Comparison of ENCODE assay signal across 17 cellular contexts in genomic region chr3:134952372-134952771, GRCh38.
A peak's percentile ranks its signal among the peaks of the same experiment; 100 is the strongest.
DNase-seq lines count a peak whose midpoint lies in the region; ATAC-seq and TF ChIP-seq lines count a peak whose summit lies in the region.
"Had no signal": no experiment of that assay in that cellular context is flagged by ENCODE, and none has a peak within 500 bp of the region (broad histone marks: within the 10 kb centered on the region; RNA-seq: fewer than 3 reads in every experiment).

No MANE protein-coding gene starts in this region.

- no peak overlapping the region for H2AFZ ChIP-seq in neuronal stem cell (ENCODE audit: low read length)

- peaks cover 0 to 9% of the 10 kb centered on the region in 2 donors for H3K36me3 ChIP-seq in neuronal stem cell (replicated peaks in 1 of 2; ENCODE audit: control insufficient read depth in 2 of 2, insufficient read depth in 2 of 2, low read length in 2 of 2)
- no peaks in the 10 kb centered on the region for H3K36me3 ChIP-seq in upper lobe of left lung
- H3K36me3 ChIP-seq: BLaER1 treated with 17β-estradiol and CSF1 and Interleukin-3, amounts not matched to agents 10 nM and 100 nM had no signal

- H3K9me3 ChIP-seq in neuronal stem cell (replicated peaks in 1 of 2; ENCODE audit: control insufficient read depth in 2 of 2, insufficient read depth in 1 of 2, low read depth in 1 of 2, low read length in 2 of 2), result peaks cover 0 to 12% of the 10 kb centered on the region in 2 donors
- peaks cover 0 to 5% (median 0%) of the 10 kb centered on the region in 4 donors for H3K9me3 ChIP-seq in upper lobe of left lung
- H3K9me3 ChIP-seq: BLaER1 treated with 17β-estradiol and CSF1 and Interleukin-3, amounts not matched to agents 10 nM and 100 nM had no signal

- no peaks in the 10 kb centered on the region for H3K79me1 ChIP-seq in neuronal stem cell (ENCODE audit: low read depth, low read length)

- no peak overlapping the region for H4K91ac ChIP-seq in neuronal stem cell (ENCODE audit: low read depth, low read length, poor library complexity)

- no peaks in the 10 kb centered on the region for H3K9me3 Mint-ChIP-seq in activated naive CD4-positive, alpha-beta T cell treated with anti-CD3 and anti-CD28 coated beads, Interleukin-2, amount 50 U/mL, for 72 hours

- TF ChIP-seq EP300 in upper lobe of left lung (IDR thresholded peaks at IDR 0.05), result no peak

- no peak for ATAC-seq in activated naive CD4-positive, alpha-beta T cell treated with anti-CD3 and anti-CD28 coated beads, Interleukin-2, amount 50 U/mL, for 72 hours
- ATAC-seq in upper lobe of left lung (ENCODE audit: low FRiP score in 2 of 2), result no peak
- no peak for ATAC-seq in SK-N-SH treated with all-trans-retinoic acid at 6 μM for 48 hours

- H3K4me3 ChIP-seq in neuronal stem cell (ENCODE audit: low read length in 2 of 2) (no peak overlapping the region), upper lobe of left lung (no peak overlapping the region)
- H3K4me3 ChIP-seq: BLaER1 treated with 17β-estradiol and CSF1 and Interleukin-3, amounts not matched to agents 10 nM and 100 nM had no signal

- H3K4me1 ChIP-seq in neuronal stem cell (ENCODE audit: control insufficient read depth in 2 of 2, insufficient read depth in 1 of 2, low read depth in 1 of 2, low read length in 2 of 2) (no peaks in the 10 kb centered on the region), upper lobe of left lung (no peaks in the 10 kb centered on the region)
- H3K4me1 ChIP-seq: BLaER1 treated with 17β-estradiol and CSF1 and Interleukin-3, amounts not matched to agents 10 nM and 100 nM had no signal

- H3K27me3 ChIP-seq in neuronal stem cell (ENCODE audit: control insufficient read depth in 3 of 3, insufficient read depth in 3 of 3, low read depth in 1 of 3, low read length in 3 of 3), result no peaks in the 10 kb centered on the region
- no peaks in the 10 kb centered on the region for H3K27me3 ChIP-seq in upper lobe of left lung
- H3K27me3 ChIP-seq: BLaER1 treated with 17β-estradiol and CSF1 and Interleukin-3, amounts not matched to agents 10 nM and 100 nM had no signal

- TF ChIP-seq CTCF in upper lobe of left lung (IDR thresholded peaks at IDR 0.05), result no peak

- H2AK5ac ChIP-seq in neuronal stem cell (ENCODE audit: low read depth, low read length), result no peak overlapping the region

- no peak overlapping the region for H3K4ac ChIP-seq in neuronal stem cell (ENCODE audit: low read length)

- DNase-seq in anterior cingulate cortex (lab: John Stamatoyannopoulos, UW), result peak in 30 of 58 donors; percentile 8 to 82 (median 40)
- DNase-seq in globus pallidus (ENCODE audit: low spot score), result peak; percentile 23
- peak; percentile 67 for DNase-seq in putamen (ENCODE audit: low spot score)
- no peak for DNase-seq in neuronal stem cell (ENCODE audit: low spot score)
- no peak for DNase-seq in activated naive CD4-positive, alpha-beta T cell treated with anti-CD3 and anti-CD28 coated beads, Interleukin-2, amount 50 U/mL, for 72 hours (ENCODE audit: low spot score in 2 of 2)
- no peak for DNase-seq in upper lobe of left lung
- DNase-seq: 8988T; ACHN; CD4-positive, alpha-beta memory T cell; CD4-positive, CD25-positive, alpha-beta regulatory T cell; CD8-positive, alpha-beta memory T cell; COR-L47; GF-D8 had no signal

- H3K4me2 ChIP-seq in neuronal stem cell (ENCODE audit: insufficient read depth, low read length, poor library complexity, severe bottlenecking), result no peak overlapping the region
- H3K4me2 ChIP-seq: BLaER1 treated with 17β-estradiol and CSF1 and Interleukin-3, amounts not matched to agents 10 nM and 100 nM had no signal

- no peak overlapping the region for H3K27ac Mint-ChIP-seq in activated naive CD4-positive, alpha-beta T cell treated with anti-CD3 and anti-CD28 coated beads, Interleukin-2, amount 50 U/mL, for 72 hours
- H3K27ac Mint-ChIP-seq: B cell; CD4-positive, alpha-beta memory T cell; CD4-positive, CD25-positive, alpha-beta regulatory T cell had no signal

- TF ChIP-seq POLR2A in upper lobe of left lung (IDR thresholded peaks at IDR 0.05), result no peak

- no peak overlapping the region for H3K14ac ChIP-seq in neuronal stem cell (ENCODE audit: low read length)

- no peak overlapping the region for H3K9ac ChIP-seq in neuronal stem cell (ENCODE audit: low read depth, low read length, poor library complexity)
- H3K9ac ChIP-seq: BLaER1 treated with 17β-estradiol and CSF1 and Interleukin-3, amounts not matched to agents 10 nM and 100 nM had no signal

- H3K23ac ChIP-seq in neuronal stem cell (ENCODE audit: low read depth, low read length, poor library complexity), result no peak overlapping the region

- no peak overlapping the region for H3K27ac ChIP-seq in neuronal stem cell (replicated peaks; ENCODE audit: low read length)
- no peak overlapping the region for H3K27ac ChIP-seq in upper lobe of left lung
- H3K27ac ChIP-seq: BLaER1 treated with 17β-estradiol and CSF1 and Interleukin-3, amounts not matched to agents 10 nM and 100 nM; C4-2B had no signal

- no peak overlapping the region for H2BK12ac ChIP-seq in neuronal stem cell (ENCODE audit: low read length)

- no peak overlapping the region for H2BK5ac ChIP-seq in neuronal stem cell (ENCODE audit: low read length)

- H3K36me3 Mint-ChIP-seq in activated naive CD4-positive, alpha-beta T cell treated with anti-CD3 and anti-CD28 coated beads, Interleukin-2, amount 50 U/mL, for 72 hours, result no peaks in the 10 kb centered on the region
- H3K36me3 Mint-ChIP-seq: CD4-positive, alpha-beta memory T cell; CD4-positive, CD25-positive, alpha-beta regulatory T cell; CD8-positive, alpha-beta memory T cell had no signal

- no peak overlapping the region for H2BK120ac ChIP-seq in neuronal stem cell (ENCODE audit: low read depth, low read length)

- no peak overlapping the region for H2BK15ac ChIP-seq in neuronal stem cell (ENCODE audit: low read length)

- H4K8ac ChIP-seq in neuronal stem cell (ENCODE audit: low read depth, low read length), result no peak overlapping the region

- no peak overlapping the region for H3K18ac ChIP-seq in neuronal stem cell (ENCODE audit: low read length)

- WGBS in neuronal stem cell (ENCODE audit: extremely low coverage in 2 of 2, insufficient read length in 2 of 2, insufficient replicate concordance in 1 of 2), 2 donors, result no CpG with 5 or more reads among the region's 1 CpG
- WGBS in upper lobe of left lung, 2 donors, result 61 to 69% methylated on average over 1 of the region's 1 CpG

TF ChIP-seq in SK-N-SH treated with all-trans-retinoic acid at 6 μM for 48 hours, 23 proteins besides CTCF, POLR2A, EP300 and RAD21:
- TF ChIP-seq ZC3H10 (CRISPR knock-in tag; IDR thresholded peaks at IDR 0.05), result no peak
- TF ChIP-seq ZFP3 (CRISPR knock-in tag; IDR thresholded peaks at IDR 0.05), result no peak
- no peak for TF ChIP-seq TCF4 (CRISPR knock-in tag; IDR thresholded peaks at IDR 0.05; ENCODE audit: borderline replicate concordance)
- no peak for TF ChIP-seq PPARA (CRISPR knock-in tag; IDR thresholded peaks at IDR 0.05; ENCODE audit: borderline replicate concordance)
- TF ChIP-seq, protein P1, sequence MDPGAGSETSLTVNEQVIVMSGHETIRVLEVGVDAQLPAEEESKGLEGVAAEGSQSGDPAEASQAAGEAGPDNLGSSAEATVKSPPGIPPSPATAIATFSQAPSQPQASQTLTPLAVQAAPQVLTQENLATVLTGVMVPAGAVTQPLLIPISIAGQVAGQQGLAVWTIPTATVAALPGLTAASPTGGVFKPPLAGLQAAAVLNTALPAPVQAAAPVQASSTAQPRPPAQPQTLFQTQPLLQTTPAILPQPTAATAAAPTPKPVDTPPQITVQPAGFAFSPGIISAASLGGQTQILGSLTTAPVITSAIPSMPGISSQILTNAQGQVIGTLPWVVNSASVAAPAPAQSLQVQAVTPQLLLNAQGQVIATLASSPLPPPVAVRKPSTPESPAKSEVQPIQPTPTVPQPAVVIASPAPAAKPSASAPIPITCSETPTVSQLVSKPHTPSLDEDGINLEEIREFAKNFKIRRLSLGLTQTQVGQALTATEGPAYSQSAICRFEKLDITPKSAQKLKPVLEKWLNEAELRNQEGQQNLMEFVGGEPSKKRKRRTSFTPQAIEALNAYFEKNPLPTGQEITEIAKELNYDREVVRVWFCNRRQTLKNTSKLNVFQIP (CRISPR knock-in tag; IDR thresholded peaks at IDR 0.05; ENCODE audit: borderline replicate concordance, low read depth), result no peak
- TF ChIP-seq, protein P2, sequence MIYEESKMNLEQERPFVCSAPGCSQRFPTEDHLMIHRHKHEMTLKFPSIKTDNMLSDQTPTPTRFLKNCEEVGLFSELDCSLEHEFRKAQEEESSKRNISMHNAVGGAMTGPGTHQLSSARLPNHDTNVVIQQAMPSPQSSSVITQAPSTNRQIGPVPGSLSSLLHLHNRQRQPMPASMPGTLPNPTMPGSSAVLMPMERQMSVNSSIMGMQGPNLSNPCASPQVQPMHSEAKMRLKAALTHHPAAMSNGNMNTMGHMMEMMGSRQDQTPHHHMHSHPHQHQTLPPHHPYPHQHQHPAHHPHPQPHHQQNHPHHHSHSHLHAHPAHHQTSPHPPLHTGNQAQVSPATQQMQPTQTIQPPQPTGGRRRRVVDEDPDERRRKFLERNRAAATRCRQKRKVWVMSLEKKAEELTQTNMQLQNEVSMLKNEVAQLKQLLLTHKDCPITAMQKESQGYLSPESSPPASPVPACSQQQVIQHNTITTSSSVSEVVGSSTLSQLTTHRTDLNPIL (CRISPR knock-in tag; IDR thresholded peaks at IDR 0.05; ENCODE audit: low read depth), result no peak
- no peak for TF ChIP-seq ZNF70 (CRISPR knock-in tag; IDR thresholded peaks at IDR 0.05)
- TF ChIP-seq ARNTL (CRISPR knock-in tag; IDR thresholded peaks at IDR 0.05; ENCODE audit: borderline replicate concordance, low read depth), result no peak
- no peak for TF ChIP-seq CSDC2 (CRISPR knock-in tag; IDR thresholded peaks at IDR 0.05)
- TF ChIP-seq SNAI2 (CRISPR knock-in tag; IDR thresholded peaks at IDR 0.05), result no peak

Comparison
In these comparisons a context has a peak if more than half of its experiments do, and no peak if none do; other contexts are left out.
1. DNase-seq: peak in anterior cingulate cortex (30 of 58), globus pallidus (single experiment) and putamen (single experiment); none in neuronal stem cell (single experiment), activated naive CD4-positive, alpha-beta T cell treated with anti-CD3 and anti-CD28 coated beads, Interleukin-2, amount 50 U/mL, for 72 hours (0 of 2) and upper lobe of left lung (0 of 2).